ENCODE assay signal across 9 cellular contexts in the genomic region with DNA sequence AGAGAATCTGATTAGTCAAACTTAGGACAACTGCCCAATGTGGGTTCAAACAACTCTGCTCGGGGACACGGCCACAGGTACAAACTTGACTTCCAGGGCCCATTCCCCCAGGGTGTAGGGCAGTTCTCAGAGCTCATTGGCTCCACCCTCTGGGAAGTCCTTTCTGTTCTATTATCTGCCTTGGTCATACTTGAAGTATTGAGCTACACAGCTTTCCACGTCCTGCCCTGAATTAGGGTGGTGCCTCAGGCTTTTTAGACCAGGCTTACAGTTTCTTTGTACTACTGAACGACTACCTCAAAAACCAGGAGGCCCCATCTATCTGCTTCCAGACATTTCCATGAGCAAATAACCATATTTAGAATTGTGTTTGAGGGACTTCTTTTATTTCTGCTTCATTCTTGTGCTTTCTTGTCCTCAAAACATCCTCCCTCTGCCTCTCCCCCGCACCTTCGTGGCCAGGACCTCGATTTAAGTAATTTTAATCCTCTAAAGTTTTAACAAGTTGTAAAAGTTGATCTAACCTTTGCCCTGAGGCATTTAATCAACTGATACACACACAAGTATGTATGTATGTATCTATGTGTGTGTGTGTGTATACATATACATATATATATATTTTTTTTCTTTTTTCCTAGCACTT.
DNase-seq lines count a peak whose midpoint lies in the region; ATAC-seq, FAIRE-seq and TF ChIP-seq lines count a peak whose summit lies in the region.
"Had no signal": no experiment of that assay in that cellular context is flagged by ENCODE, and none has a peak within 500 bp of the region (broad histone marks: within the 10 kb centered on the region; RNA-seq: fewer than 3 reads in every experiment).

No MANE protein-coding gene starts in this region.

- peaks cover 44% of the 10 kb centered on the region for H3K4me1 Mint-ChIP-seq in T-helper 17 cell

- no peak overlapping the region for H3K9ac ChIP-seq in colonic mucosa (ENCODE audit: low read depth in 2 of 2, low read length in 2 of 2)

- no peak for FAIRE-seq in pancreas (lab: Jason Lieb, UNC)

- TF ChIP-seq CTCF in colonic mucosa (IDR thresholded peaks at IDR 0.05) (no peak), pancreas (IDR thresholded peaks at IDR 0.05) (no peak), coronary artery (IDR thresholded peaks at IDR 0.05) (no peak)

- H3K4me3 Mint-ChIP-seq in T-helper 17 cell = peak overlapping the region; percentile 84

- ATAC-seq in GM19328 (IDR thresholded peaks at IDR 0.05; ENCODE audit: unreplicated experiment) (peak; percentile 73), HG03066 (IDR thresholded peaks at IDR 0.05; ENCODE audit: low read depth, unreplicated experiment) (peak; percentile 83), T-helper 17 cell (peak; percentile 69), pancreas (peak in 3 of 4 donors; percentile 18 to 79 (median 73))

- H3K27me3 Mint-ChIP-seq in T-helper 17 cell = no peaks in the 10 kb centered on the region

- no peaks in the 10 kb centered on the region for H3K36me3 ChIP-seq in colonic mucosa
- no peaks in the 10 kb centered on the region for H3K36me3 ChIP-seq in pancreas
- H3K36me3 ChIP-seq: SJSA1 had no signal

- intact Hi-C loops in colonic mucosa (cut with DNase I) = no loop called here
- intact Hi-C loops in pancreas (cut with DNase I) = no loop called here

- WGBS in pancreas, 2 donors = 77 to 82% methylated on average over 7 of the region's 7 CpGs

- peaks cover 6% of the 10 kb centered on the region for H3K36me3 Mint-ChIP-seq in T-helper 17 cell (ENCODE audit: low read depth)

- DNase-seq in T-helper 17 cell (peak in 1 of 3 donors; percentile 14), colonic mucosa (peak; percentile 28), pancreas (no peak), NCI-H1436 treated with DMSO at 0.1 percent for 48 hours (lab: John Stamatoyannopoulos, UW) (no peak), mucosa of gallbladder (ENCODE audit: low spot score) (no peak), coronary artery (ENCODE audit: low spot score) (no peak)

- H3K27ac ChIP-seq in colonic mucosa = peak overlapping the region; percentile 35
- H3K27ac ChIP-seq in pancreas = peak overlapping the region in 1 of 4 donors; percentile 35
- H3K27ac ChIP-seq in coronary artery = peak overlapping the region in 1 of 2 donors; percentile 38
- H3K27ac ChIP-seq: SJSA1 had no signal

- H3K4me1 ChIP-seq in colonic mucosa (no peaks in the 10 kb centered on the region), pancreas (peaks cover 0 to 4% (median 0%) of the 10 kb centered on the region in 3 donors)

- peak overlapping the region; percentile 97 for H3K27ac Mint-ChIP-seq in T-helper 17 cell

- H3K9me3 ChIP-seq in T-helper 17 cell (ENCODE audit: control insufficient read depth, low read length, poor library complexity, severe bottlenecking) = no peaks in the 10 kb centered on the region
- no peaks in the 10 kb centered on the region for H3K9me3 ChIP-seq in colonic mucosa
- no peaks in the 10 kb centered on the region for H3K9me3 ChIP-seq in pancreas
- H3K9me3 ChIP-seq: SJSA1 had no signal

- H3K27me3 ChIP-seq in colonic mucosa (no peaks in the 10 kb centered on the region), pancreas (no peaks in the 10 kb centered on the region)
- H3K27me3 ChIP-seq: SJSA1 had no signal

- H3K4me3 ChIP-seq in colonic mucosa = no peak overlapping the region
- no peak overlapping the region for H3K4me3 ChIP-seq in pancreas
- no peak overlapping the region for H3K4me3 ChIP-seq in coronary artery
- H3K4me3 ChIP-seq: SJSA1 had no signal
